8 cellular contexts compared by ENCODE assay signal in the genomic region with DNA sequence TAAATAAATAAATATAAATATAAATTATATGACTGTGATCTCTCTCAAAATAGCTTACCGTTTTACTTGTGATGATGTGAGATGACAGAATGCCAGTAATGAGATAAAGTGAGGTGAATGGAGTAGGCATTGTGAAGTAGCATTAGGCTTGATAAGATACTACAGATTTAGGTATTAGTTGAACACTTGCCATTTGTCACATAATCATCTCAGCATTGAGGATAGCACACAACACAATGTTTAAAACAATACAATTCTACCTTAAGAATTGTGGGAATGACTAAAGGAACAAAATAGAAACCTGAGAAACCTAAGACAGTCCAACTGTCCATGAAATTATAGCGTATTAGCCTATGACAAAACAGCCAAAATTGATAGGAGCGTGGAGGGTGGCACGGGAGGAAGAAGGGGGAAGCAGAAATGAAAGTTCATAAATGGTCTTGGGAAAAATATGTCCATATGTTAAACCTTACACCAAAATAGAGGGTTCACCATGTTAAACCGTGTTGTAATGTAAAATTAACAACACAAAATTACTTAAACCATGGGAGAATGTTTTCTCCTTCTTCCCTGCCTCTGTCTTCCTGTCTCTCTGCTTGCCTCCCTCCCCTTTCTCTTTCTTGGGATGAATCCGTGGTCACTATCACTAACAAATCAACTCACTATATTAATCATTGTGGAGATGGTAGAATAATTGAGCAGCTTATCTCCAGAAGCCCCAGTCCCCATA. TPM values are rescaled to one million over a fixed set of nuclear protein-coding genes. Genes with fewer than 3 reads are reported as not detected.
DNase-seq lines count a peak whose midpoint lies in the region; ATAC-seq, FAIRE-seq and TF ChIP-seq lines count a peak whose summit lies in the region.

No MANE protein-coding gene starts in this region.

- intact Hi-C loops in kidney (cut with DNase I): no loop called here

- no peaks in the 10 kb centered on the region for H3K36me3 ChIP-seq in HEK293 (ENCODE audit: control insufficient read depth in 2 of 2, insufficient read depth in 1 of 2, low read length in 2 of 2)
- H3K36me3 ChIP-seq in kidney (ENCODE audit: control insufficient read depth in 1 of 2, insufficient read depth in 2 of 2, low read length in 2 of 2): no peaks in the 10 kb centered on the region

- H3K4me1 ChIP-seq in HEK293 (ENCODE audit: control insufficient read depth, insufficient read depth, low read length): peaks cover 5% of the 10 kb centered on the region; the same call in 1 of the 2 replicates
- H3K4me1 ChIP-seq in kidney (ENCODE audit: control insufficient read depth in 1 of 2, insufficient read depth in 1 of 2, low read depth in 1 of 2, low read length in 2 of 2): peaks cover 0 to 5% of the 10 kb centered on the region in 2 donors

- H3K27ac ChIP-seq in HEK293 (ENCODE audit: extremely low read depth, low read depth, low read length): peak overlapping the region; percentile 71
- H3K27ac ChIP-seq in kidney (ENCODE audit: low read depth in 2 of 2, low read length in 2 of 2): peak overlapping the region; percentile 94 to 99
- peak overlapping the region; percentile 62 for H3K27ac ChIP-seq in temporal lobe (ENCODE audit: low read depth, low read length)

- ATAC-seq in esophagus mucosa (no peak), GM19397 (IDR thresholded peaks at IDR 0.05; ENCODE audit: unreplicated experiment) (no peak)

- H3K4me1 Mint-ChIP-seq in activated naive CD8-positive, alpha-beta T cell (ENCODE audit: low read depth): peaks cover 23% of the 10 kb centered on the region

- POLR2A ChIA-PET in AG04449 (lab: Yijun Ruan, JAX): no interaction called here
- POLR2A ChIA-PET in HEK293 (lab: Yijun Ruan, JAX): interaction anchor here (2.1 to 3.1 kb wide), 3 partner anchors 22 to 34 kb away, joined by 6 to 28 read pairs (median 7); a partner anchor contains a TSS

- TF ChIP-seq CTCF in AG04449 (IDR thresholded peaks at IDR 0.05; ENCODE audit: insufficient read depth, low read length, missing control alignments): no peak
- no peak for TF ChIP-seq CTCF in HEK293 (tag by site-specific recombination; IDR thresholded peaks at IDR 0.05)
- TF ChIP-seq CTCF in kidney (IDR thresholded peaks at IDR 0.05; ENCODE audit: borderline replicate concordance, extremely low read depth, insufficient read depth): no peak

- peak overlapping the region; percentile 96 for H3K4me3 Mint-ChIP-seq in activated naive CD8-positive, alpha-beta T cell

- no peaks in the 10 kb centered on the region for H3K36me3 Mint-ChIP-seq in activated naive CD8-positive, alpha-beta T cell

- peak overlapping the region; percentile 72 for H3K4me3 ChIP-seq in AG04449 (ENCODE audit: low read depth, low read length)
- peak overlapping the region; percentile 85 for H3K4me3 ChIP-seq in HEK293 (ENCODE audit: low read depth, low read length)
- peak overlapping the region; percentile 99 to 100 for H3K4me3 ChIP-seq in kidney (ENCODE audit: low read length in 2 of 2)

- no peaks in the 10 kb centered on the region for H3K9me3 Mint-ChIP-seq in activated naive CD8-positive, alpha-beta T cell (ENCODE audit: low read depth)

- FAIRE-seq in kidney (lab: Jason Lieb, UNC): no peak

- no peaks in the 10 kb centered on the region for H3K27me3 Mint-ChIP-seq in activated naive CD8-positive, alpha-beta T cell

- H3K9ac ChIP-seq in kidney (ENCODE audit: low read length in 2 of 2): peak overlapping the region; percentile 97 to 99

- CTCF ChIA-PET in AG04449 (lab: Yijun Ruan, JAX): interaction anchor here (1.0 to 3.1 kb wide), 3 partner anchors 10 to 43 kb away, joined by 3 to 26 read pairs (median 13); a partner anchor contains a TSS
- CTCF ChIA-PET in HEK293 (lab: Yijun Ruan, JAX): interaction anchor here (0.8 to 6.1 kb wide), 3 partner anchors 9 to 28 kb away, joined by 3 to 34 read pairs (median 3); no protein-coding TSS in a partner anchor

- H3K27ac Mint-ChIP-seq in activated naive CD8-positive, alpha-beta T cell: peak overlapping the region; percentile 96

- H3K9me3 ChIP-seq in HEK293 (ENCODE audit: control insufficient read depth, insufficient read depth, low read depth, low read length) (no peaks in the 10 kb centered on the region), kidney (ENCODE audit: control insufficient read depth in 1 of 2, low read length in 2 of 2) (no peaks in the 10 kb centered on the region)

- DNase-seq in AG04449 (ENCODE audit: low read depth, low spot score): no peak
- no peak for DNase-seq in kidney
- DNase-seq in superior temporal gyrus (ENCODE audit: extremely low spot score): no peak

TF ChIP-seq in HEK293, 187 proteins besides CTCF, POLR2A, EP300 and RAD21 (continues in another document):
- TF ChIP-seq, protein P1, sequence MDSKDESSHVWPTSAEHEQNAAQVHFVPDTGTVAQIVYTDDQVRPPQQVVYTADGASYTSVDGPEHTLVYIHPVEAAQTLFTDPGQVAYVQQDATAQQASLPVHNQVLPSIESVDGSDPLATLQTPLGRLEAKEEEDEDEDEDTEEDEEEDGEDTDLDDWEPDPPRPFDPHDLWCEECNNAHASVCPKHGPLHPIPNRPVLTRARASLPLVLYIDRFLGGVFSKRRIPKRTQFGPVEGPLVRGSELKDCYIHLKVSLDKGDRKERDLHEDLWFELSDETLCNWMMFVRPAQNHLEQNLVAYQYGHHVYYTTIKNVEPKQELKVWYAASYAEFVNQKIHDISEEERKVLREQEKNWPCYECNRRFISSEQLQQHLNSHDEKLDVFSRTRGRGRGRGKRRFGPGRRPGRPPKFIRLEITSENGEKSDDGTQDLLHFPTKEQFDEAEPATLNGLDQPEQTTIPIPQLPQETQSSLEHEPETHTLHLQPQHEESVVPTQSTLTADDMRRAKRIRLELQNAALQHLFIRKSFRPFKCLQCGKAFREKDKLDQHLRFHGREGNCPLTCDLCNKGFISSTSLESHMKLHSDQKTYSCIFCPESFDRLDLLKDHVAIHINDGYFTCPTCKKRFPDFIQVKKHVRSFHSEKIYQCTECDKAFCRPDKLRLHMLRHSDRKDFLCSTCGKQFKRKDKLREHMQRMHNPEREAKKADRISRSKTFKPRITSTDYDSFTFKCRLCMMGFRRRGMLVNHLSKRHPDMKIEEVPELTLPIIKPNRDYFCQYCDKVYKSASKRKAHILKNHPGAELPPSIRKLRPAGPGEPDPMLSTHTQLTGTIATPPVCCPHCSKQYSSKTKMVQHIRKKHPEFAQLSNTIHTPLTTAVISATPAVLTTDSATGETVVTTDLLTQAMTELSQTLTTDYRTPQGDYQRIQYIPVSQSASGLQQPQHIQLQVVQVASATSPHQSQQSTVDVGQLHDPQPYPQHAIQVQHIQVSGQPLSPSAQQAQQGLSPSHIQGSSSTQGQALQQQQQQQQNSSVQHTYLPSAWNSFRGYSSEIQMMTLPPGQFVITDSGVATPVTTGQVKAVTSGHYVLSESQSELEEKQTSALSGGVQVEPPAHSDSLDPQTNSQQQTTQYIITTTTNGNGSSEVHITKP (tag by site-specific recombination; IDR thresholded peaks at IDR 0.05): peak; percentile 89
- TF ChIP-seq, protein P2, sequence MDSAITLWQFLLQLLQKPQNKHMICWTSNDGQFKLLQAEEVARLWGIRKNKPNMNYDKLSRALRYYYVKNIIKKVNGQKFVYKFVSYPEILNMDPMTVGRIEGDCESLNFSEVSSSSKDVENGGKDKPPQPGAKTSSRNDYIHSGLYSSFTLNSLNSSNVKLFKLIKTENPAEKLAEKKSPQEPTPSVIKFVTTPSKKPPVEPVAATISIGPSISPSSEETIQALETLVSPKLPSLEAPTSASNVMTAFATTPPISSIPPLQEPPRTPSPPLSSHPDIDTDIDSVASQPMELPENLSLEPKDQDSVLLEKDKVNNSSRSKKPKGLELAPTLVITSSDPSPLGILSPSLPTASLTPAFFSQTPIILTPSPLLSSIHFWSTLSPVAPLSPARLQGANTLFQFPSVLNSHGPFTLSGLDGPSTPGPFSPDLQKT (IDR thresholded peaks at IDR 0.05; ENCODE audit: borderline replicate concordance, low read depth, low read length): no peak
- TF ChIP-seq ZSCAN30 (tag by site-specific recombination; IDR thresholded peaks at IDR 0.05) (no peak), GLI4 (tag by site-specific recombination; IDR thresholded peaks at IDR 0.05) (no peak), KLF1 (tag by site-specific recombination; IDR thresholded peaks at IDR 0.05) (no peak), IKZF3 (tag by site-specific recombination; IDR thresholded peaks at IDR 0.05) (0 out of 2 replicates have a peak, but pooled peaks have one; percentile 47), ZNF664 (tag by site-specific recombination; IDR thresholded peaks at IDR 0.05) (peak; percentile 14; the same call in 1 of the 2 replicates), ZNF433 (tag by site-specific recombination; IDR thresholded peaks at IDR 0.05; ENCODE audit: low read depth) (no peak), ZNF354C (tag by site-specific recombination; IDR thresholded peaks at IDR 0.05; ENCODE audit: borderline replicate concordance, low read depth) (no peak), ZNF677 (tag by site-specific recombination; IDR thresholded peaks at IDR 0.05) (no peak), ZSCAN16 (tag by site-specific recombination; IDR thresholded peaks at IDR 0.05) (no peak)
- TF ChIP-seq, protein P3, sequence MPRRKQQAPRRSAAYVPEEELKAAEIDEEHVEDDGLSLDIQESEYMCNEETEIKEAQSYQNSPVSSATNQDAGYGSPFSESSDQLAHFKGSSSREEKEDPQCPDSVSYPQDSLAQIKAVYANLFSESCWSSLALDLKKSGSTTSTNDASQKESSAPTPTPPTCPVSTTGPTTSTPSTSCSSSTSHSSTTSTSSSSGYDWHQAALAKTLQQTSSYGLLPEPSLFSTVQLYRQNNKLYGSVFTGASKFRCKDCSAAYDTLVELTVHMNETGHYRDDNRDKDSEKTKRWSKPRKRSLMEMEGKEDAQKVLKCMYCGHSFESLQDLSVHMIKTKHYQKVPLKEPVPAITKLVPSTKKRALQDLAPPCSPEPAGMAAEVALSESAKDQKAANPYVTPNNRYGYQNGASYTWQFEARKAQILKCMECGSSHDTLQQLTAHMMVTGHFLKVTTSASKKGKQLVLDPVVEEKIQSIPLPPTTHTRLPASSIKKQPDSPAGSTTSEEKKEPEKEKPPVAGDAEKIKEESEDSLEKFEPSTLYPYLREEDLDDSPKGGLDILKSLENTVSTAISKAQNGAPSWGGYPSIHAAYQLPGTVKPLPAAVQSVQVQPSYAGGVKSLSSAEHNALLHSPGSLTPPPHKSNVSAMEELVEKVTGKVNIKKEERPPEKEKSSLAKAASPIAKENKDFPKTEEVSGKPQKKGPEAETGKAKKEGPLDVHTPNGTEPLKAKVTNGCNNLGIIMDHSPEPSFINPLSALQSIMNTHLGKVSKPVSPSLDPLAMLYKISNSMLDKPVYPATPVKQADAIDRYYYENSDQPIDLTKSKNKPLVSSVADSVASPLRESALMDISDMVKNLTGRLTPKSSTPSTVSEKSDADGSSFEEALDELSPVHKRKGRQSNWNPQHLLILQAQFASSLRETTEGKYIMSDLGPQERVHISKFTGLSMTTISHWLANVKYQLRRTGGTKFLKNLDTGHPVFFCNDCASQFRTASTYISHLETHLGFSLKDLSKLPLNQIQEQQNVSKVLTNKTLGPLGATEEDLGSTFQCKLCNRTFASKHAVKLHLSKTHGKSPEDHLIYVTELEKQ (tag by site-specific recombination; IDR thresholded peaks at IDR 0.05; ENCODE audit: borderline replicate concordance): no peak

RNA-seq across cellular contexts. Expression of a gene that starts 33.1 kb away (rescaled TPM):
- 10.6 TPM for total RNA-seq in kidney
- polyA plus RNA-seq in kidney (ENCODE audit: insufficient read depth, low read depth, low replicate concordance): 6.3 TPM
- total RNA-seq in temporal lobe: 1.2 TPM
- total RNA-seq in esophagus mucosa: 4.7 TPM
